ENCODE assay signal across 9 cellular contexts in genomic region chr2:226652388-226652787, GRCh38.
A peak's percentile ranks its signal among the peaks of the same experiment; 100 is the strongest.
DNase-seq lines count a peak whose midpoint lies in the region; ATAC-seq and TF ChIP-seq lines count a peak whose summit lies in the region.
"Had no signal": no experiment of that assay in that cellular context is flagged by ENCODE, and none has a peak within 500 bp of the region (broad histone marks: within the 10 kb centered on the region; RNA-seq: fewer than 3 reads in every experiment).

No MANE protein-coding gene starts in this region.

- peak overlapping the region in 1 of 10 donors; percentile 63 for H3K27ac Mint-ChIP-seq in naive thymus-derived CD8-positive, alpha-beta T cell

- H3K27me3 ChIP-seq in vagina: no peaks in the 10 kb centered on the region

- peaks cover 30% of the 10 kb centered on the region for H3K4me1 ChIP-seq in vagina

- TF ChIP-seq POLR2A in vagina (IDR thresholded peaks at IDR 0.05): no peak

- peaks cover 0 to 13% (median 2%) of the 10 kb centered on the region in 9 donors for H3K9me3 Mint-ChIP-seq in naive thymus-derived CD8-positive, alpha-beta T cell

- POLR2A ChIA-PET in naive thymus-derived CD8-positive, alpha-beta T cell (lab: Charles Lee): no interaction called here

- H3K27ac ChIP-seq in vagina: no peak overlapping the region

- no peak for TF ChIP-seq CTCF in vagina (IDR thresholded peaks at IDR 0.05)

- peak; percentile 30 for ATAC-seq in HG02623 (IDR thresholded peaks at IDR 0.05; ENCODE audit: unreplicated experiment)
- no peak for ATAC-seq in naive thymus-derived CD8-positive, alpha-beta T cell

- H3K36me3 Mint-ChIP-seq in naive thymus-derived CD8-positive, alpha-beta T cell: peaks cover 0 to 11% (median 7%) of the 10 kb centered on the region in 3 donors

- peaks cover 5 to 30% (median 19%) of the 10 kb centered on the region in 4 donors for H3K4me1 Mint-ChIP-seq in naive thymus-derived CD8-positive, alpha-beta T cell

- H3K4me3 Mint-ChIP-seq in naive thymus-derived CD8-positive, alpha-beta T cell: no peak overlapping the region

- no peaks in the 10 kb centered on the region for H3K9me3 ChIP-seq in vagina

- H3K36me3 ChIP-seq in vagina: no peaks in the 10 kb centered on the region

- H3K4me3 ChIP-seq in vagina: no peak overlapping the region
- H3K4me3 ChIP-seq: skin epidermis had no signal

- DNase-seq in ELR (ENCODE audit: low read depth): peak; percentile 99
- peak; percentile 94 for DNase-seq in RPMI7951 (ENCODE audit: low read depth)
- peak; percentile 98 for DNase-seq in iris pigment epithelial cell (ENCODE audit: low read depth)
- no peak for DNase-seq in naive thymus-derived CD8-positive, alpha-beta T cell
- no peak for DNase-seq in vagina (ENCODE audit: extremely low spot score in 2 of 2)
- no peak for DNase-seq in KG1 (lab: John Stamatoyannopoulos, UW)
- DNase-seq in DMS 273 treated with DMSO at 0.1 percent for 48 hours (lab: John Stamatoyannopoulos, UW): no peak

- H3K27me3 Mint-ChIP-seq in naive thymus-derived CD8-positive, alpha-beta T cell: peaks cover 0 to 7% (median 0%) of the 10 kb centered on the region in 5 donors

- intact Hi-C loops in vagina (cut with DNase I): no loop called here

Comparison
In these comparisons a context has a peak if more than half of its experiments do, and no peak if none do; other contexts are left out.
1. DNase-seq: peak in ELR (single experiment), RPMI7951 (single experiment) and iris pigment epithelial cell (single experiment); none in naive thymus-derived CD8-positive, alpha-beta T cell (0 of 10), vagina (0 of 2), KG1 (single experiment) and DMS 273 treated with DMSO at 0.1 percent for 48 hours (single experiment).